3 cellular contexts compared by ENCODE assay signal in genomic region chr3:35487396-35487795, GRCh38.
TF ChIP-seq lines count a peak whose summit lies in the region.

No MANE protein-coding gene starts in this region.

TF ChIP-seq in SK-N-SH, 30 proteins besides CTCF, POLR2A, EP300 and RAD21:
- TF ChIP-seq NRF1 (IDR thresholded peaks at IDR 0.05; ENCODE audit: low read depth, low read length) (no peak), SMC3 (IDR thresholded peaks at IDR 0.05; ENCODE audit: low read depth, low read length) (no peak), FOXM1 (IDR thresholded peaks at IDR 0.05; ENCODE audit: low read depth) (no peak), IRF3 (IDR thresholded peaks at IDR 0.05; ENCODE audit: low read depth, low read length) (no peak), SIN3A (IDR thresholded peaks at IDR 0.05; ENCODE audit: borderline replicate concordance, low read depth, low read length) (no peak), RFX5 (IDR thresholded peaks at IDR 0.05; ENCODE audit: low read length) (no peak)

TF ChIP-seq in H1, 55 proteins besides CTCF, POLR2A, EP300 and RAD21:
- TF ChIP-seq SIRT6 (IDR thresholded peaks at IDR 0.05; ENCODE audit: low read length) = no peak
- no peak for TF ChIP-seq TEAD4 (IDR thresholded peaks at IDR 0.05; ENCODE audit: low read depth, low read length)
- TF ChIP-seq JUN (IDR thresholded peaks at IDR 0.05; ENCODE audit: low read depth, low read length) = no peak
- no peak for TF ChIP-seq NANOG (IDR thresholded peaks at IDR 0.05; ENCODE audit: insufficient read depth, low read depth, low read length, poor library complexity, severe bottlenecking)
- TF ChIP-seq TAF7 (optimal IDR thresholded peaks at IDR 0.05; ENCODE audit: borderline replicate concordance, low read depth, low read length) = no peak
- TF ChIP-seq NRF1 (IDR thresholded peaks at IDR 0.05; ENCODE audit: low read depth, low read length) = no peak
- TF ChIP-seq E2F6 (IDR thresholded peaks at IDR 0.05) = no peak
- no peak for TF ChIP-seq YY1 (IDR thresholded peaks at IDR 0.05; ENCODE audit: low read depth, low read length)
- TF ChIP-seq ASH2L (IDR thresholded peaks at IDR 0.05; ENCODE audit: low read length) = no peak
- TF ChIP-seq CHD1 (IDR thresholded peaks at IDR 0.05; ENCODE audit: low read depth, low read length) = no peak
- no peak for TF ChIP-seq BRCA1 (IDR thresholded peaks at IDR 0.05; ENCODE audit: low read depth, low read length)
- no peak for TF ChIP-seq TBP (IDR thresholded peaks at IDR 0.05; ENCODE audit: low read depth, low read length)
- no peak for TF ChIP-seq POU5F1 (IDR thresholded peaks at IDR 0.05; ENCODE audit: low read depth, low read length)
- TF ChIP-seq RBBP5 (IDR thresholded peaks at IDR 0.05; ENCODE audit: borderline replicate concordance, low read depth, low read length) = no peak
- no peak for TF ChIP-seq PHF8 (conservative IDR thresholded peaks at IDR 0.05; ENCODE audit: low read depth, low read length)
- TF ChIP-seq CBX5 (IDR thresholded peaks at IDR 0.05; ENCODE audit: low read depth, low read length) = no peak
- no peak for TF ChIP-seq CHD7 (IDR thresholded peaks at IDR 0.05; ENCODE audit: insufficient replicate concordance, low read length)
- TF ChIP-seq TAF1 (IDR thresholded peaks at IDR 0.05; ENCODE audit: low read depth, low read length) = no peak
- no peak for TF ChIP-seq CHD2 (IDR thresholded peaks at IDR 0.05; ENCODE audit: low read length)

TF ChIP-seq in neural cell, 6 proteins besides CTCF, POLR2A, EP300 and RAD21:
- no peak for TF ChIP-seq SMC3 (conservative IDR thresholded peaks at IDR 0.05; ENCODE audit: poor library complexity)
- no peak for TF ChIP-seq TAF1 (IDR thresholded peaks at IDR 0.05; ENCODE audit: low read depth)
- TF ChIP-seq MXI1 (conservative IDR thresholded peaks at IDR 0.05; ENCODE audit: poor library complexity, severe bottlenecking) = no peak
- TF ChIP-seq REST (IDR thresholded peaks at IDR 0.05; ENCODE audit: borderline replicate concordance) = no peak
- TF ChIP-seq POLR2AphosphoS5 (IDR thresholded peaks at IDR 0.05) = no peak
- TF ChIP-seq EZH2 (IDR thresholded peaks at IDR 0.05; ENCODE audit: borderline replicate concordance, insufficient read depth, low read length, poor library complexity, severe bottlenecking) = no peak
TF ChIP-seq in neural cell: peak in this region for 0.
